In the genomic region with DNA sequence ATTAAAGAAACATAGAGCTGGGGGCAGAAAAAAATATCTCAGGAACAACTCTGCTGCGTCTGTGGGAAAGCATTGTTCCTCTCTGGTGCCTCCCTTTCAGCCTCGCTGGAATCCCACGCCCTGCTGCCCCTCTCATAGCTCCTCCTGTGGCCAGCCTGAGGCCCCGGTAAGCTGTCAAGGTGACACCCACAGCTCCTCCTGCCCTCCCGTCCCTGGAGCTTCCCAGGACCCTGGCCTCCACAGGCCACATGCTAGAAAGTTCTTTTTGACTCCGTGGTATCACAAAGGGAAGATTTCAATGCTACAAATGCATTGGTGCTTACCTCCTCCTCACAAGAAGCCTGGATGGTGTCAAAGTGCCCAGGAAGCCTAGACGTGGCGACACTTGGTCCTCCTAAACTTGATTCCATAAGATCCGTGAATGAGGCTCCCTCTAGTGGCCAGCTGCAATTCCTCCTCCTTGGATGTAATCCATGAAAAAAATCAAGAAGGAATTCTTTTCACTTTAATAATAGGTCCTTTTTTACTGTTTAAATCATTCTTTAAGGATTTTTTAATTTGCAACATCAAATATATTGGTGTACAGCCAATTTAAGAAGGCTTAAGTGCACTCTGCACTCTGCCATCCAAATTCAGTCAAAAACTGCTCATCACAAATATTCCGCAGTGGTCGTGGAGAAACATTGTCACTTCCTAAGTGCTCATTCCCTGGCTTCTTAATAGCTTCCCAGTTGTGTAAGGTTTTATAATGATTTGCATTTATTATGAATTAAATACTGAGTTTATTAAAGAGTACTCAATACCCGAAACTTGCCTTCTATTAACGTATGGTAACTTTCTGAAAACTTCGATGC, we compare ENCODE assay signal across 8 cellular contexts.
DNase-seq lines count a peak whose midpoint lies in the region; ATAC-seq and TF ChIP-seq lines count a peak whose summit lies in the region.

No MANE protein-coding gene starts in this region.

- no peaks in the 10 kb centered on the region for H3K27me3 Mint-ChIP-seq in activated T-helper 1 cell treated with anti-CD3 and anti-CD28 coated beads, Interleukin-12 subunit alpha, Interleukin-12 subunit beta, Interleukin-2, Interleukin-4 antibody, amounts not matched to agents 30 ng/mL and 10 ng/mL and 1 ng/mL, durations not matched to agents 14 hours and 24 hours and 36 hours (ENCODE audit: insufficient read depth)
- H3K27me3 Mint-ChIP-seq in glutamatergic neuron (ENCODE audit: unreplicated experiment), result peaks cover 1% of the 10 kb centered on the region
- H3K27me3 Mint-ChIP-seq in stimulated activated memory B cell treated with anti-CD40 and anti-IgM and Interleukin-4, amounts not matched to agents 10 μg/mL and 1 μg/mL and 100 μg/mL, for 72 hours, result peaks cover 16% of the 10 kb centered on the region

- H3K4me3 Mint-ChIP-seq in activated T-helper 1 cell treated with anti-CD3 and anti-CD28 coated beads, Interleukin-12 subunit alpha, Interleukin-12 subunit beta, Interleukin-2, Interleukin-4 antibody, amounts not matched to agents 30 ng/mL and 10 ng/mL and 1 ng/mL, durations not matched to agents 14 hours and 24 hours and 36 hours, result no peak overlapping the region
- H3K4me3 Mint-ChIP-seq in glutamatergic neuron (ENCODE audit: unreplicated experiment), result no peak overlapping the region
- H3K4me3 Mint-ChIP-seq in stimulated activated memory B cell treated with anti-CD40 and anti-IgM and Interleukin-4, amounts not matched to agents 10 μg/mL and 1 μg/mL and 100 μg/mL, for 72 hours, result no peak overlapping the region

- TF ChIP-seq CTCF in glutamatergic neuron (IDR thresholded peaks at IDR 0.05; ENCODE audit: partially characterized antibody, unreplicated experiment), result peak; percentile 97

- ATAC-seq in HG03139 (IDR thresholded peaks at IDR 0.05; ENCODE audit: unreplicated experiment), result no peak
- no peak for ATAC-seq in stimulated activated memory B cell treated with anti-CD40 and anti-IgM and Interleukin-4, amounts not matched to agents 10 μg/mL and 1 μg/mL and 100 μg/mL, for 72 hours

- no peaks in the 10 kb centered on the region for H3K4me1 Mint-ChIP-seq in activated T-helper 1 cell treated with anti-CD3 and anti-CD28 coated beads, Interleukin-12 subunit alpha, Interleukin-12 subunit beta, Interleukin-2, Interleukin-4 antibody, amounts not matched to agents 30 ng/mL and 10 ng/mL and 1 ng/mL, durations not matched to agents 14 hours and 24 hours and 36 hours (ENCODE audit: low read depth)
- peaks cover 2% of the 10 kb centered on the region for H3K4me1 Mint-ChIP-seq in glutamatergic neuron (ENCODE audit: low read depth, unreplicated experiment)
- H3K4me1 Mint-ChIP-seq in stimulated activated memory B cell treated with anti-CD40 and anti-IgM and Interleukin-4, amounts not matched to agents 10 μg/mL and 1 μg/mL and 100 μg/mL, for 72 hours, result peaks cover 5% of the 10 kb centered on the region

- no peak overlapping the region for H3K27ac Mint-ChIP-seq in activated T-helper 1 cell treated with anti-CD3 and anti-CD28 coated beads, Interleukin-12 subunit alpha, Interleukin-12 subunit beta, Interleukin-2, Interleukin-4 antibody, amounts not matched to agents 30 ng/mL and 10 ng/mL and 1 ng/mL, durations not matched to agents 14 hours and 24 hours and 36 hours
- H3K27ac Mint-ChIP-seq in glutamatergic neuron (ENCODE audit: unreplicated experiment), result no peak overlapping the region
- no peak overlapping the region for H3K27ac Mint-ChIP-seq in stimulated activated memory B cell treated with anti-CD40 and anti-IgM and Interleukin-4, amounts not matched to agents 10 μg/mL and 1 μg/mL and 100 μg/mL, for 72 hours

- peak; percentile 66 for DNase-seq in DMS79 treated with DMSO at 0.1 percent for 48 hours (lab: John Stamatoyannopoulos, UW)
- peak; percentile 20 for DNase-seq in HS-27A (ENCODE audit: low read depth)
- peak; percentile 72 for DNase-seq in NCI-H774 (lab: John Stamatoyannopoulos, UW)
- peak; percentile 4 for DNase-seq in activated T-helper 1 cell treated with anti-CD3 and anti-CD28 coated beads, Interleukin-12 subunit alpha, Interleukin-12 subunit beta, Interleukin-2, Interleukin-4 antibody, amounts not matched to agents 30 ng/mL and 10 ng/mL and 1 ng/mL, durations not matched to agents 14 hours and 24 hours and 36 hours (ENCODE audit: low spot score)
- DNase-seq in glutamatergic neuron, result peak; percentile 86
- peak; percentile 76 for DNase-seq in pons (ENCODE audit: low spot score)

- no peaks in the 10 kb centered on the region for H3K36me3 Mint-ChIP-seq in activated T-helper 1 cell treated with anti-CD3 and anti-CD28 coated beads, Interleukin-12 subunit alpha, Interleukin-12 subunit beta, Interleukin-2, Interleukin-4 antibody, amounts not matched to agents 30 ng/mL and 10 ng/mL and 1 ng/mL, durations not matched to agents 14 hours and 24 hours and 36 hours (ENCODE audit: low read depth)
- no peaks in the 10 kb centered on the region for H3K36me3 Mint-ChIP-seq in glutamatergic neuron (ENCODE audit: unreplicated experiment)
- H3K36me3 Mint-ChIP-seq in stimulated activated memory B cell treated with anti-CD40 and anti-IgM and Interleukin-4, amounts not matched to agents 10 μg/mL and 1 μg/mL and 100 μg/mL, for 72 hours, result no peaks in the 10 kb centered on the region

- H3K9me3 Mint-ChIP-seq in activated T-helper 1 cell treated with anti-CD3 and anti-CD28 coated beads, Interleukin-12 subunit alpha, Interleukin-12 subunit beta, Interleukin-2, Interleukin-4 antibody, amounts not matched to agents 30 ng/mL and 10 ng/mL and 1 ng/mL, durations not matched to agents 14 hours and 24 hours and 36 hours, result no peaks in the 10 kb centered on the region
- H3K9me3 Mint-ChIP-seq in glutamatergic neuron (ENCODE audit: unreplicated experiment), result no peaks in the 10 kb centered on the region
- H3K9me3 Mint-ChIP-seq in stimulated activated memory B cell treated with anti-CD40 and anti-IgM and Interleukin-4, amounts not matched to agents 10 μg/mL and 1 μg/mL and 100 μg/mL, for 72 hours, result no peaks in the 10 kb centered on the region

- intact Hi-C loops in activated T-helper 1 cell treated with anti-CD3 and anti-CD28 coated beads, Interleukin-12 subunit alpha, Interleukin-12 subunit beta, Interleukin-2, Interleukin-4 antibody, amounts not matched to agents 30 ng/mL and 10 ng/mL and 1 ng/mL, durations not matched to agents 14 hours and 24 hours and 36 hours (cut with micrococcal nuclease), result loop anchor here (1.0 to 2.0 kb wide), 2 partner anchors 925 to 981 kb away; no protein-coding TSS in a partner anchor

Comparison
In these comparisons a context has a peak if more than half of its experiments do, and no peak if none do; other contexts are left out.
1. DNase-seq: peak in every context shown above with its lines; median percentile 86 in glutamatergic neuron; 76 in pons; 72 in NCI-H774; 66 in DMS79 treated with DMSO at 0.1 percent for 48 hours; 20 in HS-27A; 4 in activated T-helper 1 cell treated with anti-CD3 and anti-CD28 coated beads, Interleukin-12 subunit alpha, Interleukin-12 subunit beta, Interleukin-2, Interleukin-4 antibody, amounts not matched to agents 30 ng/mL and 10 ng/mL and 1 ng/mL, durations not matched to agents 14 hours and 24 hours and 36 hours.